In genomic region chr4:22457348-22457747, GRCh38 we compare ENCODE assay signal across 9 cellular contexts.
"Had no signal": no experiment of that assay in that cellular context is flagged by ENCODE, and none has a peak within 500 bp of the region (broad histone marks: within the 10 kb centered on the region; RNA-seq: fewer than 3 reads in every experiment).

No MANE protein-coding gene starts in this region.

- ATAC-seq: GM23338, HCT116, K562 had no signal

- H3K4me2 ChIP-seq: GM23338 had no signal

- H2AFZ ChIP-seq: GM23338 had no signal

- H3K9me3 ChIP-seq: HAP-1 had no signal

- H3K36me3 ChIP-seq: HAP-1 had no signal

- DNase-seq: H7, HFFc6, IMR-90, KG1 had no signal

- H3K27ac ChIP-seq: HL-60 had no signal

- H3K4me3 ChIP-seq: GM23338, HAP-1, K562 had no signal
